ENCODE assay signal across 17 cellular contexts in the genomic region with DNA sequence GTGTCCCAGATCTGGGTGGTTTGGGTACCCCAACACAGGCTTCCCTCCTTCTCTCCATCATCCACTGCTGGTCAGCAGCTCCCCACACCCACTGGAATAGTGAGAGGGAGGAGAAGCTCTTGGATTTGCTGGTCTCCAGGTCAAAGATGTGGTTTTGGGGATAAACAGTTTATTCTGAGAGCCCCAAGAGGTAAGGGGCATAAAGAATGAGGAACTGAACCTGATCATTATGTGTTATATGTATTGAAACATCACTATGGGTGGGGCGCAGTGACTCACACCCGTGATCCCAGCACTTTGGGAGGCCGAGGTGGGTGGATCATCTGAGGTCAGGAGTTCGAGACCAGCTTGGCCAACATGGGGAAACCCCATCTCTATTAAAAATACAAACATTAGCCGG. TPM values are rescaled to one million over a fixed set of nuclear protein-coding genes. Genes with fewer than 3 reads are reported as not detected.
DNase-seq lines count a peak whose midpoint lies in the region; ATAC-seq lines count a peak whose summit lies in the region.
"Had no signal": no experiment of that assay in that cellular context is flagged by ENCODE, and none has a peak within 500 bp of the region (broad histone marks: within the 10 kb centered on the region; RNA-seq: fewer than 3 reads in every experiment).

No MANE protein-coding gene starts in this region.

- H3K4me1 Mint-ChIP-seq in activated CD8-positive, alpha-beta T cell treated with anti-CD3 and anti-CD28 coated beads, Interleukin-2, amount 10 ng/mL, durations not matched to agents 7 days and 5 days (ENCODE audit: low read depth): peaks cover 61% of the 10 kb centered on the region
- peaks cover 45% of the 10 kb centered on the region for H3K4me1 Mint-ChIP-seq in memory B cell

- H3K9me3 Mint-ChIP-seq in activated CD8-positive, alpha-beta T cell treated with anti-CD3 and anti-CD28 coated beads, Interleukin-2, amount 10 ng/mL, durations not matched to agents 7 days and 5 days (ENCODE audit: insufficient read depth): no peaks in the 10 kb centered on the region
- no peaks in the 10 kb centered on the region for H3K9me3 Mint-ChIP-seq in memory B cell

- CTCF ChIA-PET in activated CD8-positive, alpha-beta T cell treated with anti-CD3 and anti-CD28 coated beads, Interleukin-2, amount 10 ng/mL, durations not matched to agents 7 days and 5 days (lab: Charles Lee): interaction anchor here (1.8 to 2.2 kb wide), 3 partner anchors 11 to 69 kb away, joined by 5 to 30 read pairs (median 14); no protein-coding TSS in a partner anchor

- no peak overlapping the region for H2BK120ac ChIP-seq in mesenchymal stem cell (ENCODE audit: low read depth, low read length)

- H3K4ac ChIP-seq in mesenchymal stem cell (ENCODE audit: low read depth in 1 of 2, low read length in 2 of 2): no peak overlapping the region

- 80% methylated on average over 5 of the region's 5 CpGs for WGBS in mesenchymal stem cell

- peak; percentile 12 for DNase-seq in SKM-1 treated with dmso at 0.1 percent for 144 hours (lab: John Stamatoyannopoulos, UW; ENCODE audit: unreplicated experiment)
- no peak for DNase-seq in SKM-1 (lab: John Stamatoyannopoulos, UW; ENCODE audit: unreplicated experiment)
- DNase-seq in HS-5 (ENCODE audit: low read depth): peak; percentile 6
- DNase-seq in activated CD8-positive, alpha-beta T cell treated with anti-CD3 and anti-CD28 coated beads, Interleukin-2, amount 10 ng/mL, durations not matched to agents 7 days and 5 days: no peak
- DNase-seq in memory B cell (ENCODE audit: low spot score in 2 of 2): peak; percentile 41 to 60
- DNase-seq in SK-N-DZ (ENCODE audit: low spot score): no peak
- no peak for DNase-seq in HuH-7.5 (ENCODE audit: low spot score)
- no peak for DNase-seq in mesenchymal stem cell
- DNase-seq: DMS 273 treated with DMSO at 0.1 percent for 48 hours, esophagus squamous epithelium, H7, mucosa of descending colon, NCI-H82, tibial artery had no signal

- H3K23ac ChIP-seq in mesenchymal stem cell (ENCODE audit: low read length in 2 of 2): no peak overlapping the region

- H2BK5ac ChIP-seq in mesenchymal stem cell (ENCODE audit: low read depth, low read length, poor library complexity, severe bottlenecking): no peak overlapping the region

- no peak overlapping the region for H4K8ac ChIP-seq in mesenchymal stem cell (ENCODE audit: low read length)

- H3K4me1 ChIP-seq in mesenchymal stem cell (ENCODE audit: control insufficient read depth, insufficient read depth, low read depth, low read length): peaks cover 7% of the 10 kb centered on the region

- no peaks in the 10 kb centered on the region for H3K36me3 ChIP-seq in mesenchymal stem cell (ENCODE audit: control insufficient read depth in 1 of 2, insufficient read depth in 2 of 2, low read depth in 1 of 2, low read length in 2 of 2)
- H3K36me3 ChIP-seq: cardiac muscle cell, esophagus squamous epithelium, right atrium auricular region, tibial artery had no signal

- no peak overlapping the region for H3K14ac ChIP-seq in mesenchymal stem cell (ENCODE audit: low read length in 2 of 2)

- H2BK15ac ChIP-seq in mesenchymal stem cell (ENCODE audit: low read depth, poor library complexity, severe bottlenecking): no peak overlapping the region

- peak overlapping the region; percentile 81 for H3K27ac Mint-ChIP-seq in activated CD8-positive, alpha-beta T cell treated with anti-CD3 and anti-CD28 coated beads, Interleukin-2, amount 10 ng/mL, durations not matched to agents 7 days and 5 days
- peak overlapping the region; percentile 97 for H3K27ac Mint-ChIP-seq in memory B cell

- no peak overlapping the region for H2BK12ac ChIP-seq in mesenchymal stem cell (ENCODE audit: low read length in 2 of 2)

- no peak overlapping the region for H4K91ac ChIP-seq in mesenchymal stem cell (ENCODE audit: low read length)

- POLR2A ChIA-PET in activated CD8-positive, alpha-beta T cell treated with anti-CD3 and anti-CD28 coated beads, Interleukin-2, amount 10 ng/mL, durations not matched to agents 7 days and 5 days (lab: Charles Lee): interaction anchor here (0.8 to 1.3 kb wide), 3 partner anchors 28 to 49 kb away, joined by 3 to 4 read pairs (median 3); a partner anchor contains a TSS

- H3K4me2 ChIP-seq in mesenchymal stem cell (ENCODE audit: low read length, poor library complexity, severe bottlenecking): no peak overlapping the region

- H3K4me3 Mint-ChIP-seq in activated CD8-positive, alpha-beta T cell treated with anti-CD3 and anti-CD28 coated beads, Interleukin-2, amount 10 ng/mL, durations not matched to agents 7 days and 5 days: no peak overlapping the region
- H3K4me3 Mint-ChIP-seq in memory B cell: peak overlapping the region; percentile 60

- peaks cover 10% of the 10 kb centered on the region for H3K36me3 Mint-ChIP-seq in activated CD8-positive, alpha-beta T cell treated with anti-CD3 and anti-CD28 coated beads, Interleukin-2, amount 10 ng/mL, durations not matched to agents 7 days and 5 days (ENCODE audit: low read depth)
- peaks cover 4% of the 10 kb centered on the region for H3K36me3 Mint-ChIP-seq in memory B cell

- no peaks in the 10 kb centered on the region for H3K9me3 ChIP-seq in mesenchymal stem cell (ENCODE audit: control insufficient read depth, low read length)
- H3K9me3 ChIP-seq: esophagus squamous epithelium, mucosa of descending colon, right atrium auricular region, tibial artery had no signal

- H3K27me3 Mint-ChIP-seq in activated CD8-positive, alpha-beta T cell treated with anti-CD3 and anti-CD28 coated beads, Interleukin-2, amount 10 ng/mL, durations not matched to agents 7 days and 5 days (ENCODE audit: low read depth): no peaks in the 10 kb centered on the region
- no peaks in the 10 kb centered on the region for H3K27me3 Mint-ChIP-seq in memory B cell

- no peaks in the 10 kb centered on the region for H3K79me1 ChIP-seq in mesenchymal stem cell (replicated peaks; ENCODE audit: low read length, poor library complexity, severe bottlenecking)

- H3K27me3 ChIP-seq in mesenchymal stem cell (ENCODE audit: control insufficient read depth in 1 of 2, insufficient read depth in 1 of 2, low read length in 2 of 2): peaks cover 4 to 9% of the 10 kb centered on the region in 2 experiments
- H3K27me3 ChIP-seq: esophagus squamous epithelium, right atrium auricular region, tibial artery had no signal

- H3K4me3 ChIP-seq in mesenchymal stem cell (ENCODE audit: insufficient read depth in 1 of 2, low read depth in 1 of 2, low read length in 2 of 2): no peak overlapping the region
- H3K4me3 ChIP-seq: cardiac muscle cell, esophagus squamous epithelium, mucosa of descending colon, right atrium auricular region, tibial artery had no signal

- no peak overlapping the region for H3K18ac ChIP-seq in mesenchymal stem cell (ENCODE audit: low read depth in 1 of 2, low read length in 2 of 2)

- no peak overlapping the region for H2AK5ac ChIP-seq in mesenchymal stem cell (ENCODE audit: low read length, severe bottlenecking)

- H3K27ac ChIP-seq in mesenchymal stem cell (ENCODE audit: low read length, poor library complexity, severe bottlenecking): no peak overlapping the region
- H3K27ac ChIP-seq: 22Rv1, cardiac muscle cell, esophagus squamous epithelium, right atrium auricular region, tibial artery had no signal

- H2AFZ ChIP-seq in mesenchymal stem cell (ENCODE audit: low read depth, low read length): no peak overlapping the region

- no peak overlapping the region for H3K9ac ChIP-seq in mesenchymal stem cell (ENCODE audit: low read length)

- no peak for ATAC-seq in activated CD8-positive, alpha-beta T cell treated with anti-CD3 and anti-CD28 coated beads, Interleukin-2, amount 10 ng/mL, durations not matched to agents 7 days and 5 days
- peak; percentile 52 for ATAC-seq in memory B cell (ENCODE audit: low read depth)
- ATAC-seq: mucosa of descending colon had no signal

RNA-seq across cellular contexts. Expression of a gene that starts 3.9 kb away (rescaled TPM):
- total RNA-seq in activated CD8-positive, alpha-beta T cell treated with anti-CD3 and anti-CD28 coated beads, Interleukin-2, amount 10 ng/mL, durations not matched to agents 7 days and 5 days: 1 to 10 TPM; 5.6 to 5.9 TPM
- polyA plus RNA-seq in SK-N-DZ (2014; cell fraction: cytosol; rRNA removed): not detected in 2 replicates
- not detected in 2 replicates for polyA plus RNA-seq in SK-N-DZ (2014; cell fraction: nucleus; rRNA removed)
- polyA plus RNA-seq in mesenchymal stem cell (2013, experiment 1 of 2): 0.35 TPM
- 0.19 TPM for polyA plus RNA-seq in mesenchymal stem cell (2013, experiment 2 of 2)
- total RNA-seq: cardiac muscle cell, H7 had no signal
- polyA plus RNA-seq: cardiac muscle cell had no signal

RNA-seq across cellular contexts. Expression of a gene that starts 15.1 kb away (rescaled TPM):
- not detected for total RNA-seq in activated CD8-positive, alpha-beta T cell treated with anti-CD3 and anti-CD28 coated beads, Interleukin-2, amount 10 ng/mL, durations not matched to agents 7 days and 5 days
- not detected in 2 replicates for polyA plus RNA-seq in SK-N-DZ (2014; cell fraction: cytosol; rRNA removed)
- polyA plus RNA-seq in SK-N-DZ (2014; cell fraction: nucleus; rRNA removed): 0.07 TPM in 1 of 2 replicates, not detected in the other
- polyA plus RNA-seq in mesenchymal stem cell (2013, experiment 1 of 2): not detected
- polyA plus RNA-seq in mesenchymal stem cell (2013, experiment 2 of 2): not detected
- total RNA-seq: cardiac muscle cell, esophagus squamous epithelium, mucosa of descending colon, right atrium auricular region had no signal

RNA-seq across cellular contexts. Expression of a gene that starts 20.3 kb away (rescaled TPM):
- total RNA-seq in activated CD8-positive, alpha-beta T cell treated with anti-CD3 and anti-CD28 coated beads, Interleukin-2, amount 10 ng/mL, durations not matched to agents 7 days and 5 days: not detected
- not detected in 2 replicates for polyA plus RNA-seq in SK-N-DZ (2014; cell fraction: cytosol; rRNA removed)
- polyA plus RNA-seq in SK-N-DZ (2014; cell fraction: nucleus; rRNA removed): not detected in 2 replicates
- polyA plus RNA-seq in mesenchymal stem cell (2013, experiment 1 of 2): not detected
- polyA plus RNA-seq in mesenchymal stem cell (2013, experiment 2 of 2): not detected
- total RNA-seq: cardiac muscle cell, esophagus squamous epithelium, H7, mucosa of descending colon, right atrium auricular region had no signal
- polyA plus RNA-seq: cardiac muscle cell had no signal

RNA-seq across cellular contexts. Expression of a gene that starts 27.0 kb away (rescaled TPM):
- 10 to 100 TPM; 42.5 TPM for total RNA-seq in activated CD8-positive, alpha-beta T cell treated with anti-CD3 and anti-CD28 coated beads, Interleukin-2, amount 10 ng/mL, durations not matched to agents 7 days and 5 days
- polyA plus RNA-seq in SK-N-DZ (2014; cell fraction: cytosol; rRNA removed): 3.4 and 5.0 TPM in 2 replicates
- 11.8 and 13.3 TPM in 2 replicates for polyA plus RNA-seq in SK-N-DZ (2014; cell fraction: nucleus; rRNA removed)
- polyA plus RNA-seq in mesenchymal stem cell (2013, experiment 1 of 2): 43.9 TPM
- polyA plus RNA-seq in mesenchymal stem cell (2013, experiment 2 of 2): 45.1 TPM

RNA-seq across cellular contexts. Expression of a gene that starts 27.6 kb away (rescaled TPM):
- total RNA-seq in activated CD8-positive, alpha-beta T cell treated with anti-CD3 and anti-CD28 coated beads, Interleukin-2, amount 10 ng/mL, durations not matched to agents 7 days and 5 days: 10 to 100 TPM; 13.6 to 13.9 TPM
- 19.0 and 23.2 TPM in 2 replicates for polyA plus RNA-seq in SK-N-DZ (2014; cell fraction: cytosol; rRNA removed)
- 10.3 and 16.6 TPM in 2 replicates for polyA plus RNA-seq in SK-N-DZ (2014; cell fraction: nucleus; rRNA removed)
- 4.4 TPM for polyA plus RNA-seq in mesenchymal stem cell (2013, experiment 1 of 2)
- 4.6 TPM for polyA plus RNA-seq in mesenchymal stem cell (2013, experiment 2 of 2)

Comparison
In these comparisons a context has a peak if more than half of its experiments do, and no peak if none do; other contexts are left out.
1. DNase-seq: peak in SKM-1 treated with dmso at 0.1 percent for 144 hours (single experiment), HS-5 (single experiment) and memory B cell (2 of 2); none in SKM-1 (single experiment), activated CD8-positive, alpha-beta T cell treated with anti-CD3 and anti-CD28 coated beads, Interleukin-2, amount 10 ng/mL, durations not matched to agents 7 days and 5 days (single experiment), SK-N-DZ (single experiment), HuH-7.5 (single experiment) and mesenchymal stem cell (single experiment).